Comparison of ENCODE assay signal across 18 cellular contexts in genomic region chr2:196697825-196698224, GRCh38. TPM values are rescaled to one million over a fixed set of nuclear protein-coding genes. Genes with fewer than 3 reads are reported as not detected.
A peak's percentile ranks its signal among the peaks of the same experiment; 100 is the strongest.
DNase-seq lines count a peak whose midpoint lies in the region; ATAC-seq, FAIRE-seq and TF ChIP-seq lines count a peak whose summit lies in the region.
"Had no signal": no experiment of that assay in that cellular context is flagged by ENCODE, and none has a peak within 500 bp of the region (broad histone marks: within the 10 kb centered on the region; RNA-seq: fewer than 3 reads in every experiment).

No MANE protein-coding gene starts in this region.

- peak; percentile 18 for FAIRE-seq in GM12878 (lab: Jason Lieb, UNC)
- FAIRE-seq: D721Med had no signal

- CTCF ChIA-PET in GM12878 (lab: Yijun Ruan, JAX), result interaction anchor here (1.9 kb wide), 1 partner anchor 53 kb away, joined by 7 read pairs; no protein-coding TSS in a partner anchor

- no peaks in the 10 kb centered on the region for H3K4me1 ChIP-seq in GM12878 (ENCODE audit: control insufficient read depth, insufficient read depth, low read length)
- no peaks in the 10 kb centered on the region for H3K4me1 ChIP-seq in upper lobe of left lung
- H3K4me1 ChIP-seq: BE2C, Peyer's patch had no signal

- POLR2A ChIA-PET in GM12878 (lab: Charles Lee), result no interaction called here

- TF ChIP-seq CTCF in GM13977 (IDR thresholded peaks at IDR 0.05; ENCODE audit: extremely low read depth, insufficient read depth, missing control alignments) (no peak), GM12878 (IDR thresholded peaks at IDR 0.05 in 2 of 3, conservative IDR thresholded peaks at IDR 0.05 in 1 of 3; ENCODE audit: control insufficient read depth in 2 of 3, extremely low read depth in 1 of 3, insufficient read depth in 1 of 3, low read depth in 3 of 3, low read length in 3 of 3) (no peak), upper lobe of left lung (IDR thresholded peaks at IDR 0.05) (no peak)

- peak; percentile 62 for ATAC-seq in GM18870 (IDR thresholded peaks at IDR 0.05; ENCODE audit: unreplicated experiment)
- peak; percentile 67 for ATAC-seq in HG03342 (IDR thresholded peaks at IDR 0.05; ENCODE audit: unreplicated experiment)
- ATAC-seq in GM12878, result peak; percentile 56
- no peak for ATAC-seq in upper lobe of left lung (ENCODE audit: low FRiP score in 2 of 2)
- ATAC-seq: CD8-positive, alpha-beta T cell; HCT116 had no signal

- H3K27ac ChIP-seq in GM12878 (ENCODE audit: control insufficient read depth, insufficient read depth) (no peak overlapping the region), upper lobe of left lung (no peak overlapping the region)
- H3K27ac ChIP-seq: Peyer's patch had no signal

- intact Hi-C loops in GM12878 (cut with micrococcal nuclease; ENCODE audit: unreplicated experiment), result no loop called here

- no peak overlapping the region for H3K9ac ChIP-seq in GM12878 (ENCODE audit: control insufficient read depth, insufficient read depth, low read length)

- H3K9me3 ChIP-seq in GM12878 (replicated peaks; ENCODE audit: control insufficient read depth, insufficient read depth, low read length) (no peaks in the 10 kb centered on the region), upper lobe of left lung (no peaks in the 10 kb centered on the region)
- H3K9me3 ChIP-seq: BE2C, Peyer's patch had no signal

- TF ChIP-seq POLR2A in GM12878 (IDR thresholded peaks at IDR 0.05; ENCODE audit: low read depth, low read length) (no peak), upper lobe of left lung (IDR thresholded peaks at IDR 0.05) (no peak)

- no peak overlapping the region; the same call in 1 of the 2 replicates for H2AFZ ChIP-seq in GM12878 (ENCODE audit: control insufficient read depth, low read depth, low read length)

- BruUV-seq in GM12878 (replicated peaks; lab: Mats Ljungman, UMichigan), result no TSS peak

- in situ Hi-C loops in GM13977 (cut with MboI; ENCODE audit: low pct_unique_long_range_greater_than_20kb, low sequenced_read_pairs, unreplicated experiment) (no loop called here), GM12878 (cut with MboI) (no loop called here)

- no peak overlapping the region for H3K4me3 ChIP-seq in GM12878
- H3K4me3 ChIP-seq in upper lobe of left lung, result no peak overlapping the region
- H3K4me3 ChIP-seq: Peyer's patch had no signal

- peak; percentile 7 for DNase-seq in GM13977 (ENCODE audit: low spot score)
- no peak for DNase-seq in GM12878 (ENCODE audit: low read depth, low spot score)
- DNase-seq in activated CD4-positive, alpha-beta T cell treated with anti-CD3 and anti-CD28 coated beads, Interleukin-2, amount 50 U/mL, for 48 hours, result no peak
- DNase-seq in upper lobe of left lung, result no peak
- DNase-seq in NCI-H1417 treated with DMSO at 0.1 percent for 48 hours (lab: John Stamatoyannopoulos, UW), result no peak
- DNase-seq: BE2C; CD8-positive, alpha-beta T cell; GF-D8; MV-4-11; NCI-H1436; NCI-H345; NCI-H526 treated with DMSO at 0.1 percent for 48 hours; Peyer's patch; Right ventricle myocardium superior had no signal

- H3K79me2 ChIP-seq in GM12878 (ENCODE audit: control insufficient read depth, insufficient read depth, low read length), result no peaks in the 10 kb centered on the region

- SMC1A ChIA-PET in GM12878 (lab: Charles Lee; ENCODE audit: uncharacterized antibody, unreplicated experiment), result no interaction called here

- H3K27me3 ChIP-seq in GM12878 (replicated peaks in 1 of 2; ENCODE audit: control insufficient read depth in 2 of 2, insufficient read depth in 2 of 2, low read length in 1 of 2) (no peaks in the 10 kb centered on the region), upper lobe of left lung (no peaks in the 10 kb centered on the region)
- H3K27me3 ChIP-seq: BE2C, Peyer's patch had no signal

- TF ChIP-seq RAD21 in GM12878 (IDR thresholded peaks at IDR 0.05; ENCODE audit: insufficient read depth, low read depth, low read length), result no peak

- no peak overlapping the region for H3K4me2 ChIP-seq in GM12878 (ENCODE audit: control insufficient read depth, insufficient read depth)

- RAD21 ChIA-PET in GM12878 (lab: Charles Lee; ENCODE audit: unreplicated experiment), result no interaction called here

- no peaks in the 10 kb centered on the region; a peak in 1 of 4 replicates for H3K36me3 ChIP-seq in GM12878 (ENCODE audit: control insufficient read depth in 2 of 2, insufficient read depth in 2 of 2, low read length in 1 of 2)
- no peaks in the 10 kb centered on the region for H3K36me3 ChIP-seq in upper lobe of left lung
- H3K36me3 ChIP-seq: BE2C, Peyer's patch had no signal

- no peaks in the 10 kb centered on the region for H4K20me1 ChIP-seq in GM12878 (ENCODE audit: control insufficient read depth, insufficient read depth)

- TF ChIP-seq EP300 in GM12878 (IDR thresholded peaks at IDR 0.05; ENCODE audit: borderline replicate concordance in 1 of 2, control insufficient read depth in 1 of 2, low read depth in 2 of 2, low read length in 2 of 2) (no peak), upper lobe of left lung (IDR thresholded peaks at IDR 0.05) (no peak)

TF ChIP-seq in GM12878, 131 proteins besides CTCF, POLR2A, EP300 and RAD21 (continues in another document):
- TF ChIP-seq E4F1 (IDR thresholded peaks at IDR 0.05; ENCODE audit: borderline replicate concordance, partially characterized antibody), result no peak
- no peak for TF ChIP-seq ZNF592 (IDR thresholded peaks at IDR 0.05)

RNA-seq across cellular contexts. Expression of gene CCDC150, which starts 58.3 kb away (rescaled TPM):
- total RNA-seq in GM12878 (2013; cell fraction: nucleolus; rRNA removed), result 102 and 112 TPM in 2 replicates
- total RNA-seq in GM12878 (2014; rRNA removed) (22.4 and 27.7 TPM in 2 replicates), GM12878 (2014; rRNA removed; fragmentation: Illumina TruSeq; extraction: Trizol) (22.0 and 25.7 TPM in 2 replicates), GM12878 (2021) (19.1 and 20.7 TPM in 2 replicates), upper lobe of left lung (1 to 10 TPM; 1.2 to 4.2 (median 2.3) TPM)
- 3.6 TPM for polyA plus RNA-seq in GM12878 (2011; ENCODE audit: low read depth)
- polyA plus RNA-seq in GM12878 (2011; rRNA removed) (21.4 and 35.3 TPM in 2 replicates), GM12878 (2014; fragmentation: Illumina TruSeq; extraction: Trizol) (18.4 and 28.3 TPM in 2 replicates), GM12878 (2014; fragmentation: Nextera tagmentation; extraction: Ambion mirVana) (10 to 100 TPM; 11.6 to 16.3 TPM), GM12878 (2014; rRNA removed) (16.3 and 17.0 TPM in 2 replicates), GM12878 (2016; fragmentation: Nextera tagmentation; extraction: Ambion mirVana) (10 to 100 TPM; 18.3 to 25.6 TPM)
- polyA plus RNA-seq in GM12878 (2011; cell fraction: cytosol; rRNA removed), result 5.7 and 6.6 TPM in 2 replicates
- 79.1 and 91.2 TPM in 2 replicates for polyA plus RNA-seq in GM12878 (2011; cell fraction: nucleus; rRNA removed)
- polyA plus RNA-seq in GM12878 (2012), result 7.6 and 8.4 TPM in 2 replicates
- polyA minus RNA-seq in GM12878 (2011; rRNA and poly(A)+ RNA removed), result 18.1 and 23.8 TPM in 2 replicates
- polyA minus RNA-seq in GM12878 (2011; cell fraction: cytosol; rRNA and poly(A)+ RNA removed), result 5.5 and 9.1 TPM in 2 replicates
- polyA minus RNA-seq in GM12878 (2011; cell fraction: nucleus; rRNA and poly(A)+ RNA removed), result 47.0 and 80.6 TPM in 2 replicates

Comparison
In these comparisons a context has a peak if more than half of its experiments do, and no peak if none do; other contexts are left out.
1. ATAC-seq: peak in GM18870 (single experiment), HG03342 (single experiment) and GM12878 (single experiment); none in upper lobe of left lung (0 of 2).